ENCODE assay signal across 8 cellular contexts in genomic region chr10:8053446-8054242, GRCh38. TPM values are rescaled to one million over a fixed set of nuclear protein-coding genes. Genes with fewer than 3 reads are reported as not detected.
A peak's percentile ranks its signal among the peaks of the same experiment; 100 is the strongest.
DNase-seq lines count a peak whose midpoint lies in the region; ATAC-seq and TF ChIP-seq lines count a peak whose summit lies in the region.

No MANE protein-coding gene starts in this region.

- H3K9me3 ChIP-seq in mononuclear cell (ENCODE audit: low read depth, low read length): no peaks in the 10 kb centered on the region

- peak; percentile 48 for ATAC-seq in GM18511 (IDR thresholded peaks at IDR 0.05; ENCODE audit: unreplicated experiment)
- ATAC-seq in HG02973 (IDR thresholded peaks at IDR 0.05; ENCODE audit: unreplicated experiment): peak; percentile 81

- peaks cover 78% of the 10 kb centered on the region for H3K4me1 ChIP-seq in mononuclear cell (ENCODE audit: insufficient read depth, low read length)

- DNase-seq in 8988T (peak; percentile 70), NCI-H446 treated with DMSO at 0.1 percent for 48 hours (lab: John Stamatoyannopoulos, UW) (peak; percentile 32), endothelial cell (ENCODE audit: low spot score) (peak; percentile 97)
- DNase-seq in activated CD8-positive, alpha-beta memory T cell treated with anti-CD3 and anti-CD28 coated beads for 1 hour (ENCODE audit: extremely low read depth in 1 of 2, low read depth in 1 of 2): peak; percentile 73 to 96
- peak; percentile 92 for DNase-seq in stimulated activated CD8-positive, alpha-beta memory T cell treated with anti-CD3 and anti-CD28 coated beads, Interleukin-4, amount 100 ng/mL, for 24 hours (ENCODE audit: low read depth)

- H3K9me3 Mint-ChIP-seq in endothelial cell (ENCODE audit: unreplicated experiment): no peaks in the 10 kb centered on the region

- TF ChIP-seq CTCF in endothelial cell (IDR thresholded peaks at IDR 0.05; ENCODE audit: unreplicated experiment): peak; percentile 91

- H3K4me1 Mint-ChIP-seq in endothelial cell (ENCODE audit: unreplicated experiment): peaks cover 32% of the 10 kb centered on the region

- peak overlapping the region; percentile 79 for H3K27ac Mint-ChIP-seq in endothelial cell (ENCODE audit: unreplicated experiment)

- H3K36me3 Mint-ChIP-seq in endothelial cell (ENCODE audit: low read depth, unreplicated experiment): peaks cover 18% of the 10 kb centered on the region

- H3K27me3 Mint-ChIP-seq in endothelial cell (ENCODE audit: unreplicated experiment): peaks cover 27% of the 10 kb centered on the region

- H3K4me3 ChIP-seq in mononuclear cell (ENCODE audit: low read length): peak overlapping the region; percentile 33

- H3K27me3 ChIP-seq in mononuclear cell (ENCODE audit: insufficient read depth, low read length): peaks cover 80% of the 10 kb centered on the region

- H3K4me3 Mint-ChIP-seq in endothelial cell (ENCODE audit: unreplicated experiment): peak overlapping the region; percentile 94

RNA-seq across cellular contexts. Expression of gene GATA3, which starts 0.8 kb away (rescaled TPM):
- total RNA-seq in endothelial cell (ENCODE audit: unreplicated experiment) (70.9 TPM), mononuclear cell (7.3 TPM)

Comparison
In these comparisons a context has a peak if more than half of its experiments do, and no peak if none do; other contexts are left out.
1. Peak in every context shown above with its lines: DNase-seq, ATAC-seq and H3K4me3 ChIP-seq.
2. DNase-seq: peak in every context shown above with its lines; median percentile 97 in endothelial cell; 92 in stimulated activated CD8-positive, alpha-beta memory T cell treated with anti-CD3 and anti-CD28 coated beads, Interleukin-4, amount 100 ng/mL, for 24 hours; 84 in activated CD8-positive, alpha-beta memory T cell treated with anti-CD3 and anti-CD28 coated beads for 1 hour; 70 in 8988T; 32 in NCI-H446 treated with DMSO at 0.1 percent for 48 hours.